8 cellular contexts compared by ENCODE assay signal in genomic region chr5:140372971-140373487, GRCh38. TPM values are rescaled to one million over a fixed set of nuclear protein-coding genes. Genes with fewer than 3 reads are reported as not detected.
DNase-seq lines count a peak whose midpoint lies in the region; ATAC-seq and TF ChIP-seq lines count a peak whose summit lies in the region.

No MANE protein-coding gene starts in this region.

- DNase-seq in DMS79 treated with DMSO at 0.1 percent for 48 hours (lab: John Stamatoyannopoulos, UW) (peak; percentile 5), DMS79 (lab: John Stamatoyannopoulos, UW) (no peak), SHP77 treated with DMSO at 0.1 percent for 48 hours (lab: John Stamatoyannopoulos, UW) (peak; percentile 51), anterior cingulate cortex (lab: John Stamatoyannopoulos, UW) (peak in 48 of 58 donors; percentile 6 to 66 (median 31)), right cardiac atrium (peak; percentile 85 to 91 (median 91)), prostate gland (ENCODE audit: low spot score) (peak; percentile 37)

- 9% methylated on average over 2 of the region's 2 CpGs for WGBS in right cardiac atrium
- WGBS in prostate gland: 7% methylated on average over 2 of the region's 2 CpGs

- peak; percentile 88 for TF ChIP-seq RAD21 in Ishikawa (IDR thresholded peaks at IDR 0.05; ENCODE audit: low read depth)

- no peaks in the 10 kb centered on the region for H3K27me3 ChIP-seq in right cardiac atrium (ENCODE audit: control insufficient read depth, insufficient read depth)
- H3K27me3 ChIP-seq in prostate gland (replicated peaks; ENCODE audit: insufficient read depth): no peaks in the 10 kb centered on the region

- intact Hi-C loops in right cardiac atrium (cut with DNase I) (loop anchor here in 1 of 4 donors (10.0 kb wide), 1 partner anchor 672 kb away; no protein-coding TSS in a partner anchor), prostate gland (cut with DNase I) (loop anchor here (10.0 kb wide), 2 partner anchors 262 to 342 kb away; partner anchors contain the start of genes CD14 and TMCO6)

- H3K36me3 ChIP-seq in prostate gland: no peaks in the 10 kb centered on the region

- H3K9me3 ChIP-seq in right cardiac atrium (ENCODE audit: control insufficient read depth, low read length) (no peaks in the 10 kb centered on the region), prostate gland (no peaks in the 10 kb centered on the region)

- TF ChIP-seq POLR2A in prostate gland (IDR thresholded peaks at IDR 0.05): no peak

- TF ChIP-seq CTCF in prostate gland (IDR thresholded peaks at IDR 0.05): peak; percentile 36 to 78 (median 60)

- ATAC-seq in right cardiac atrium (peak; percentile 81 to 91), HG02852 (IDR thresholded peaks at IDR 0.05; ENCODE audit: unreplicated experiment) (no peak)

- no peak overlapping the region for H3K27ac ChIP-seq in right cardiac atrium (ENCODE audit: low read length)
- H3K27ac ChIP-seq in prostate gland: no peak overlapping the region

- no peak overlapping the region for H3K4me3 ChIP-seq in right cardiac atrium (ENCODE audit: low read length)
- no peak overlapping the region for H3K4me3 ChIP-seq in prostate gland

- TF ChIP-seq EP300 in Ishikawa (IDR thresholded peaks at IDR 0.05; ENCODE audit: borderline replicate concordance): no peak

- H3K4me1 ChIP-seq in right cardiac atrium (ENCODE audit: control insufficient read depth, insufficient read depth, low read length) (peaks cover 2% of the 10 kb centered on the region), prostate gland (replicated peaks) (no peaks in the 10 kb centered on the region)

TF ChIP-seq in Ishikawa, 13 proteins besides CTCF, POLR2A, EP300 and RAD21:
- TF ChIP-seq TEAD4 (IDR thresholded peaks at IDR 0.05) (no peak), FOXM1 (IDR thresholded peaks at IDR 0.05; ENCODE audit: borderline replicate concordance, low read depth) (no peak), CEBPB (IDR thresholded peaks at IDR 0.05) (no peak), USF1 (IDR thresholded peaks at IDR 0.05) (no peak), NFIC (IDR thresholded peaks at IDR 0.05) (no peak), REST (IDR thresholded peaks at IDR 0.05; ENCODE audit: low read depth) (no peak), MAX (IDR thresholded peaks at IDR 0.05) (no peak), YY1 (IDR thresholded peaks at IDR 0.05; ENCODE audit: low read depth) (no peak), ZBTB7A (IDR thresholded peaks at IDR 0.05; ENCODE audit: low read depth) (no peak), CREB1 (IDR thresholded peaks at IDR 0.05; ENCODE audit: low read depth) (no peak), TCF12 (IDR thresholded peaks at IDR 0.05; ENCODE audit: low read depth) (no peak), TAF1 (IDR thresholded peaks at IDR 0.05; ENCODE audit: low read depth) (no peak), EGR1 (IDR thresholded peaks at IDR 0.05) (no peak)

RNA-seq across cellular contexts. Expression of gene SLC4A9, which starts 13.0 kb away (rescaled TPM):
- under 1 TPM in 2 of 4 donors, not detected in 2; 0.25 to 0.26 TPM for total RNA-seq in right cardiac atrium
- 0.05 TPM for polyA plus RNA-seq in right cardiac atrium
- not detected for total RNA-seq in prostate gland

RNA-seq across cellular contexts. Expression of gene HBEGF, which starts 26.6 kb away (rescaled TPM):
- total RNA-seq in right cardiac atrium: 10 to 100 TPM; 17.6 to 26.8 (median 19.5) TPM
- polyA plus RNA-seq in right cardiac atrium: 31.0 TPM
- total RNA-seq in prostate gland: 10 to 100 TPM in 1 of 2 donors, 1 to 10 TPM in 1; 7.7 to 24.0 TPM

RNA-seq across cellular contexts. Expression of gene ANKHD1, which starts 28.6 kb away (rescaled TPM):
- total RNA-seq in right cardiac atrium (10 to 100 TPM; 59.8 to 69.1 (median 62.4) TPM), prostate gland (100 to 1,000 TPM in 1 of 2 donors, 10 to 100 TPM in 1; 69.7 to 112 TPM)
- 36.1 TPM for polyA plus RNA-seq in right cardiac atrium
